9 cellular contexts compared by ENCODE assay signal in the genomic region with DNA sequence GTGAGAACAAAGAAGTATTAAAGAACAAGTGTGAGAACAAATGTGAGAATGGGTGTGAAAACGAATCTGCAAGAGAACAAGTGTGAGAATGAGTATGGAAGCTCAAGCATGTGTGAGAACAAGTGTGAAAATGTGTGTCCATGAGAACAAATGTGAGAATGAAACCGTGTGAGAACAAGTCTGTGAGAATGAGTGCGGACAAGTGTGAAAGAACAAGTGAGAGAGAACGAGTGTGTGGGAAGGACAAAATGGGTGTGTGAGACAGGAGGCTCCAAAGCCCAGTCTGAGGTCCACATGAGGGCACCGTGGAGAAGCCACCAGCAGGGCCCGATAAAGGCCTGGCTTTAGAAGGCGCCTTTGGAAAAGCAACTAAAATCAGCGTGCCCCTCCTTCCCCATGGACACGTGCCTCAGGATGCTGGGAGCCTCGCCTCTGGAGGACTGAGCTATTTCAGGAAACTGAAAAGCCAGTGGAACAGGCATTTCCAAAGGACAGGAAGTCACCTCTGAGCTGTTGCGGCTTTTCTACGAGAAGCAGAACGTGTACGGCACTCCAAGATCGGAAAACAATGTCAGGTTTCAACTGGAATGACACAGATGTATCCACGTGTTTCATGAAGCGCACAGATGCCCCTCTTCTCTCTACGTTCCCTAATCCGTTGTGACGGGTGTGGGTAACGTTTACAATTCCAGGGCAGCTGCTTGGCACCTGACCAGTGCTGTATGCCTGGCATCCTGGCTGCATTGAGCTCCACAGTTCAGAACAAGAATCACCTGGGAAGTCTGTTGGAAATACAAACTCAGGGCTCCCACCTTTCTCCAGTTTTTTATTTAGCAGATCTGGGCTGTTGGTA. TPM values are rescaled to one million over a fixed set of nuclear protein-coding genes. Genes with fewer than 3 reads are reported as not detected.
A peak's percentile ranks its signal among the peaks of the same experiment; 100 is the strongest.
DNase-seq lines count a peak whose midpoint lies in the region; ATAC-seq and TF ChIP-seq lines count a peak whose summit lies in the region.
"Had no signal": no experiment of that assay in that cellular context is flagged by ENCODE, and none has a peak within 500 bp of the region (broad histone marks: within the 10 kb centered on the region; RNA-seq: fewer than 3 reads in every experiment).

No MANE protein-coding gene starts in this region.

- H3K4me1 ChIP-seq in adipocyte (ENCODE audit: control insufficient read depth, insufficient read depth, low read length) (peaks cover 15% of the 10 kb centered on the region), right cardiac atrium (ENCODE audit: control insufficient read depth, insufficient read depth, low read length) (peaks cover 17% of the 10 kb centered on the region), spleen (peaks cover 0 to 39% (median 12%) of the 10 kb centered on the region in 6 donors)

- no peak overlapping the region for H3K9ac ChIP-seq in adipocyte (ENCODE audit: low read length)

- DNase-seq in activated CD4-positive, alpha-beta T cell treated with anti-CD3 and anti-CD28 coated beads, Interleukin-2, amount 10 ng/mL, durations not matched to agents 7 days and 5 days, result peak; percentile 26
- DNase-seq in activated CD4-positive, alpha-beta T cell treated with anti-CD3 and anti-CD28 coated beads for 48 hours, result no peak
- DNase-seq in adipocyte (ENCODE audit: low read depth) (peak; percentile 42), right cardiac atrium (peak; percentile 77 to 83 (median 79)), spleen (no peak), cerebellar nuclear complex (lab: John Stamatoyannopoulos, UW) (no peak), mesothelial cell of epicardium (ENCODE audit: low spot score in 2 of 2, unreplicated experiment in 2 of 2) (no peak)

- 41% methylated on average over 21 of the region's 21 CpGs for WGBS in right cardiac atrium
- WGBS in spleen, 5 donors, result 66 to 77% (median 72%) methylated on average over 21 of the region's 21 CpGs

- peaks cover 49% of the 10 kb centered on the region for H3K36me3 ChIP-seq in adipocyte (ENCODE audit: control insufficient read depth, insufficient read depth, low read length, severe bottlenecking)
- peaks cover 0 to 77% (median 22%) of the 10 kb centered on the region in 6 donors for H3K36me3 ChIP-seq in spleen

- H3K27me3 ChIP-seq in adipocyte (replicated peaks; ENCODE audit: control insufficient read depth, insufficient read depth, low read length) (no peaks in the 10 kb centered on the region), right cardiac atrium (ENCODE audit: control insufficient read depth, insufficient read depth) (no peaks in the 10 kb centered on the region), spleen (replicated peaks in 1 of 7) (no peaks in the 10 kb centered on the region)

- H3K4me3 ChIP-seq in adipocyte (ENCODE audit: low read length) (no peak overlapping the region), right cardiac atrium (ENCODE audit: low read length) (no peak overlapping the region), spleen (no peak overlapping the region)

- H3K27ac ChIP-seq in right cardiac atrium (ENCODE audit: low read length) (peak overlapping the region; percentile 75), spleen (peak overlapping the region in 6 of 8 donors; percentile 30 to 52 (median 40))

- H3K4me1 Mint-ChIP-seq in activated CD4-positive, alpha-beta T cell treated with anti-CD3 and anti-CD28 coated beads, Interleukin-2, amount 10 ng/mL, durations not matched to agents 7 days and 5 days, result peaks cover 4% of the 10 kb centered on the region
- peaks cover 12% of the 10 kb centered on the region for H3K4me1 Mint-ChIP-seq in mesothelial cell of epicardium
- H3K4me1 Mint-ChIP-seq: neural crest cell had no signal

- peaks cover 2% of the 10 kb centered on the region for H3K9me3 Mint-ChIP-seq in activated CD4-positive, alpha-beta T cell treated with anti-CD3 and anti-CD28 coated beads, Interleukin-2, amount 10 ng/mL, durations not matched to agents 7 days and 5 days
- no peaks in the 10 kb centered on the region for H3K9me3 Mint-ChIP-seq in mesothelial cell of epicardium
- H3K9me3 Mint-ChIP-seq: neural crest cell had no signal

- no peaks in the 10 kb centered on the region for H3K9me3 ChIP-seq in adipocyte (ENCODE audit: control insufficient read depth, low read length)
- H3K9me3 ChIP-seq in right cardiac atrium (ENCODE audit: control insufficient read depth, low read length), result no peaks in the 10 kb centered on the region
- H3K9me3 ChIP-seq in spleen, result no peaks in the 10 kb centered on the region

- intact Hi-C loops in right cardiac atrium (cut with DNase I), result loop anchor here in 2 of 4 donors (5.0 kb wide), 1 partner anchor 44 kb away; a partner anchor contains a TSS
- intact Hi-C loops in spleen (cut with DNase I; ENCODE audit: low total_unique reads), result no loop called here

- POLR2A ChIA-PET in activated CD4-positive, alpha-beta T cell treated with anti-CD3 and anti-CD28 coated beads, Interleukin-2, amount 10 ng/mL, durations not matched to agents 7 days and 5 days (lab: Charles Lee), result no interaction called here

- H3K36me3 Mint-ChIP-seq in activated CD4-positive, alpha-beta T cell treated with anti-CD3 and anti-CD28 coated beads, Interleukin-2, amount 10 ng/mL, durations not matched to agents 7 days and 5 days (ENCODE audit: low read depth), result peaks cover 29% of the 10 kb centered on the region
- H3K36me3 Mint-ChIP-seq in mesothelial cell of epicardium, result peaks cover 6% of the 10 kb centered on the region

- H3K4me3 Mint-ChIP-seq in activated CD4-positive, alpha-beta T cell treated with anti-CD3 and anti-CD28 coated beads, Interleukin-2, amount 10 ng/mL, durations not matched to agents 7 days and 5 days, result no peak overlapping the region
- H3K4me3 Mint-ChIP-seq in mesothelial cell of epicardium, result no peak overlapping the region
- H3K4me3 Mint-ChIP-seq: neural crest cell had no signal

- TF ChIP-seq POLR2A in spleen (IDR thresholded peaks at IDR 0.05), result no peak

- H3K27me3 Mint-ChIP-seq in activated CD4-positive, alpha-beta T cell treated with anti-CD3 and anti-CD28 coated beads, Interleukin-2, amount 10 ng/mL, durations not matched to agents 7 days and 5 days, result no peaks in the 10 kb centered on the region
- no peaks in the 10 kb centered on the region for H3K27me3 Mint-ChIP-seq in mesothelial cell of epicardium (ENCODE audit: low read depth)

- peak in 6 of 11 experiments; percentile 16 to 48 (median 32) for TF ChIP-seq CTCF in spleen (IDR thresholded peaks at IDR 0.05 in 8 of 11, conservative IDR thresholded peaks at IDR 0.05 in 3 of 11)
- TF ChIP-seq CTCF in mesothelial cell of epicardium (IDR thresholded peaks at IDR 0.05; ENCODE audit: unreplicated experiment), result no peak

- H3K27ac Mint-ChIP-seq in activated CD4-positive, alpha-beta T cell treated with anti-CD3 and anti-CD28 coated beads, Interleukin-2, amount 10 ng/mL, durations not matched to agents 7 days and 5 days, result no peak overlapping the region
- H3K27ac Mint-ChIP-seq in mesothelial cell of epicardium, result no peak overlapping the region

- ATAC-seq in right cardiac atrium, result peak; percentile 91 to 94
- ATAC-seq in HG03521 (IDR thresholded peaks at IDR 0.05; ENCODE audit: unreplicated experiment), result no peak

- CTCF ChIA-PET in activated CD4-positive, alpha-beta T cell treated with anti-CD3 and anti-CD28 coated beads, Interleukin-2, amount 10 ng/mL, durations not matched to agents 7 days and 5 days (lab: Charles Lee), result interaction anchor here (1.3 to 1.8 kb wide), 3 partner anchors 11 to 193 kb away, joined by 3 to 7 read pairs (median 3); no protein-coding TSS in a partner anchor

RNA-seq across cellular contexts. Expression of a gene that starts 46.4 kb away (rescaled TPM):
- 100 to 1,000 TPM; 116 to 124 TPM for total RNA-seq in activated CD4-positive, alpha-beta T cell treated with anti-CD3 and anti-CD28 coated beads, Interleukin-2, amount 10 ng/mL, durations not matched to agents 7 days and 5 days
- total RNA-seq in right cardiac atrium (10 to 100 TPM; 48.2 to 84.7 (median 54.6) TPM), spleen (10 to 100 TPM; 37.1 to 61.0 (median 47.2) TPM), mesothelial cell of epicardium (36.5 to 37.1 TPM (median 36.7 TPM) in 3 replicates)
- polyA plus RNA-seq in right cardiac atrium (29.0 TPM), spleen (10 to 100 TPM in 2 of 3 donors, 1 to 10 TPM in 1; 6.6 to 10.3 (median 10.0) TPM)

Comparison
In these comparisons a context has a peak if more than half of its experiments do, and no peak if none do; other contexts are left out.
1. DNase-seq: peak in activated CD4-positive, alpha-beta T cell treated with anti-CD3 and anti-CD28 coated beads, Interleukin-2, amount 10 ng/mL, durations not matched to agents 7 days and 5 days (single experiment), adipocyte (single experiment) and right cardiac atrium (3 of 3); none in activated CD4-positive, alpha-beta T cell treated with anti-CD3 and anti-CD28 coated beads for 48 hours (single experiment), spleen (single experiment), cerebellar nuclear complex (0 of 2) and mesothelial cell of epicardium (0 of 2).